ENCODE assay signal across 1 cellular context in the genomic region with DNA sequence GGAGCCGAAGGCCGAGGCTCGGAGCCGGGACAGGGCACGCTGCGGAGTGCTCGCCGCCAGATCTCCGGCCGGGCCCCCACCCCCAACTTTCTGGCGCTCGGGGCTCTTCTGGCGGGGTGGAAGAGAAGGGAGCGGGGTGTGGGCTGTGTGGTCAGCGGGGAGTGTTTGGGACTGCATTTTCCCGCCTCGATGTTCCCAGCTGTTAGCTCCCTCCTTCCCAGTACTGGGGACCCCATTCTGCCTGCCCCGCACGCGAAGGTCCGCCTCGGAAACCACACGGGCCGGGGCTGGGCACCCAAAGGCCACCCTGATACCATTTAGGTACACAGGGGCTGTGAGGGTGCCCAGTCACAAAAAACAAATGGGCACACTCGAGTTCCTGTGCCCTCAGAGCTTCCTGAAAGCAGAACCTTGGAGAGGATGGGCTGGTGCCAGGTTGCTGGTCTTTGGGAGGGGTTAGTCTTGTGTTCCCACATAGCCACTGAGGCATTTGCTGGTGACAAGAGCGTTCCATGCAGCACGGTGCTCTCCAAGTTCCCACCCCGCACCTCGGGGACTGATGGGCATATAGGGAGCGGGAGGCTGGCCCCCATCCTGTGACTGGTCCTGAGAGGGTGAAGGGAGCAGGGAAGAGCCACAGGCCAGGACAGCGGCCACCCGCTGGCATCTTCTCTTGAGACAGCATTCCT.
A peak's percentile ranks its signal among the peaks of the same experiment; 100 is the strongest.
TF ChIP-seq lines count a peak whose summit lies in the region.

No MANE protein-coding gene starts in this region.

TF ChIP-seq in K562, 482 proteins besides CTCF, POLR2A, EP300 and RAD21:
- TF ChIP-seq, protein P1, sequence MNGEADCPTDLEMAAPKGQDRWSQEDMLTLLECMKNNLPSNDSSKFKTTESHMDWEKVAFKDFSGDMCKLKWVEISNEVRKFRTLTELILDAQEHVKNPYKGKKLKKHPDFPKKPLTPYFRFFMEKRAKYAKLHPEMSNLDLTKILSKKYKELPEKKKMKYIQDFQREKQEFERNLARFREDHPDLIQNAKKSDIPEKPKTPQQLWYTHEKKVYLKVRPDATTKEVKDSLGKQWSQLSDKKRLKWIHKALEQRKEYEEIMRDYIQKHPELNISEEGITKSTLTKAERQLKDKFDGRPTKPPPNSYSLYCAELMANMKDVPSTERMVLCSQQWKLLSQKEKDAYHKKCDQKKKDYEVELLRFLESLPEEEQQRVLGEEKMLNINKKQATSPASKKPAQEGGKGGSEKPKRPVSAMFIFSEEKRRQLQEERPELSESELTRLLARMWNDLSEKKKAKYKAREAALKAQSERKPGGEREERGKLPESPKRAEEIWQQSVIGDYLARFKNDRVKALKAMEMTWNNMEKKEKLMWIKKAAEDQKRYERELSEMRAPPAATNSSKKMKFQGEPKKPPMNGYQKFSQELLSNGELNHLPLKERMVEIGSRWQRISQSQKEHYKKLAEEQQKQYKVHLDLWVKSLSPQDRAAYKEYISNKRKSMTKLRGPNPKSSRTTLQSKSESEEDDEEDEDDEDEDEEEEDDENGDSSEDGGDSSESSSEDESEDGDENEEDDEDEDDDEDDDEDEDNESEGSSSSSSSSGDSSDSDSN (IDR thresholded peaks at IDR 0.05; ENCODE audit: borderline replicate concordance in 1 of 2, low read depth in 2 of 2, low read length in 2 of 2), result peak; percentile 15 to 16; a peak in 1 of 4 replicates
- TF ChIP-seq, protein P2, sequence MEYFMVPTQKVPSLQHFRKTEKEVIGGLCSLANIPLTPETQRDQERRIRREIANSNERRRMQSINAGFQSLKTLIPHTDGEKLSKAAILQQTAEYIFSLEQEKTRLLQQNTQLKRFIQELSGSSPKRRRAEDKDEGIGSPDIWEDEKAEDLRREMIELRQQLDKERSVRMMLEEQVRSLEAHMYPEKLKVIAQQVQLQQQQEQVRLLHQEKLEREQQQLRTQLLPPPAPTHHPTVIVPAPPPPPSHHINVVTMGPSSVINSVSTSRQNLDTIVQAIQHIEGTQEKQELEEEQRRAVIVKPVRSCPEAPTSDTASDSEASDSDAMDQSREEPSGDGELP (CRISPR knock-in tag; IDR thresholded peaks at IDR 0.05; ENCODE audit: borderline replicate concordance), result peak; percentile 11; the same call in 1 of the 2 replicates
- TF ChIP-seq, protein P3, sequence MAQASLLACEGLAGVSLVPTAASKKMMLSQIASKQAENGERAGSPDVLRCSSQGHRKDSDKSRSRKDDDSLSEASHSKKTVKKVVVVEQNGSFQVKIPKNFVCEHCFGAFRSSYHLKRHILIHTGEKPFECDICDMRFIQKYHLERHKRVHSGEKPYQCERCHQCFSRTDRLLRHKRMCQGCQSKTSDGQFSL (CRISPR knock-in tag; IDR thresholded peaks at IDR 0.05), result 0 out of 2 replicates have a peak, but pooled peaks have one; percentile 39
- TF ChIP-seq, protein P3 (tag; IDR thresholded peaks at IDR 0.05), result no peak
- TF ChIP-seq KDM5B (IDR thresholded peaks at IDR 0.05; ENCODE audit: insufficient replicate concordance, low read depth, low read length), result peak; percentile 1
- no peak for TF ChIP-seq NR2C2 (CRISPR knock-in tag; IDR thresholded peaks at IDR 0.05)
- no peak for TF ChIP-seq NR2C2 (tag; IDR thresholded peaks at IDR 0.05)
- TF ChIP-seq, protein P4, sequence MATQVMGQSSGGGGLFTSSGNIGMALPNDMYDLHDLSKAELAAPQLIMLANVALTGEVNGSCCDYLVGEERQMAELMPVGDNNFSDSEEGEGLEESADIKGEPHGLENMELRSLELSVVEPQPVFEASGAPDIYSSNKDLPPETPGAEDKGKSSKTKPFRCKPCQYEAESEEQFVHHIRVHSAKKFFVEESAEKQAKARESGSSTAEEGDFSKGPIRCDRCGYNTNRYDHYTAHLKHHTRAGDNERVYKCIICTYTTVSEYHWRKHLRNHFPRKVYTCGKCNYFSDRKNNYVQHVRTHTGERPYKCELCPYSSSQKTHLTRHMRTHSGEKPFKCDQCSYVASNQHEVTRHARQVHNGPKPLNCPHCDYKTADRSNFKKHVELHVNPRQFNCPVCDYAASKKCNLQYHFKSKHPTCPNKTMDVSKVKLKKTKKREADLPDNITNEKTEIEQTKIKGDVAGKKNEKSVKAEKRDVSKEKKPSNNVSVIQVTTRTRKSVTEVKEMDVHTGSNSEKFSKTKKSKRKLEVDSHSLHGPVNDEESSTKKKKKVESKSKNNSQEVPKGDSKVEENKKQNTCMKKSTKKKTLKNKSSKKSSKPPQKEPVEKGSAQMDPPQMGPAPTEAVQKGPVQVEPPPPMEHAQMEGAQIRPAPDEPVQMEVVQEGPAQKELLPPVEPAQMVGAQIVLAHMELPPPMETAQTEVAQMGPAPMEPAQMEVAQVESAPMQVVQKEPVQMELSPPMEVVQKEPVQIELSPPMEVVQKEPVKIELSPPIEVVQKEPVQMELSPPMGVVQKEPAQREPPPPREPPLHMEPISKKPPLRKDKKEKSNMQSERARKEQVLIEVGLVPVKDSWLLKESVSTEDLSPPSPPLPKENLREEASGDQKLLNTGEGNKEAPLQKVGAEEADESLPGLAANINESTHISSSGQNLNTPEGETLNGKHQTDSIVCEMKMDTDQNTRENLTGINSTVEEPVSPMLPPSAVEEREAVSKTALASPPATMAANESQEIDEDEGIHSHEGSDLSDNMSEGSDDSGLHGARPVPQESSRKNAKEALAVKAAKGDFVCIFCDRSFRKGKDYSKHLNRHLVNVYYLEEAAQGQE (CRISPR knock-in tag; IDR thresholded peaks at IDR 0.05; ENCODE audit: low read depth), result no peak
- peak; percentile 19 for TF ChIP-seq RBBP5 (IDR thresholded peaks at IDR 0.05; ENCODE audit: borderline replicate concordance, insufficient read depth, low read length, poor library complexity, severe bottlenecking)
- TF ChIP-seq FOXP1 (CRISPR knock-in tag; IDR thresholded peaks at IDR 0.05), result peak; percentile 31; the same call in 1 of the 2 replicates
- TF ChIP-seq, protein P5, sequence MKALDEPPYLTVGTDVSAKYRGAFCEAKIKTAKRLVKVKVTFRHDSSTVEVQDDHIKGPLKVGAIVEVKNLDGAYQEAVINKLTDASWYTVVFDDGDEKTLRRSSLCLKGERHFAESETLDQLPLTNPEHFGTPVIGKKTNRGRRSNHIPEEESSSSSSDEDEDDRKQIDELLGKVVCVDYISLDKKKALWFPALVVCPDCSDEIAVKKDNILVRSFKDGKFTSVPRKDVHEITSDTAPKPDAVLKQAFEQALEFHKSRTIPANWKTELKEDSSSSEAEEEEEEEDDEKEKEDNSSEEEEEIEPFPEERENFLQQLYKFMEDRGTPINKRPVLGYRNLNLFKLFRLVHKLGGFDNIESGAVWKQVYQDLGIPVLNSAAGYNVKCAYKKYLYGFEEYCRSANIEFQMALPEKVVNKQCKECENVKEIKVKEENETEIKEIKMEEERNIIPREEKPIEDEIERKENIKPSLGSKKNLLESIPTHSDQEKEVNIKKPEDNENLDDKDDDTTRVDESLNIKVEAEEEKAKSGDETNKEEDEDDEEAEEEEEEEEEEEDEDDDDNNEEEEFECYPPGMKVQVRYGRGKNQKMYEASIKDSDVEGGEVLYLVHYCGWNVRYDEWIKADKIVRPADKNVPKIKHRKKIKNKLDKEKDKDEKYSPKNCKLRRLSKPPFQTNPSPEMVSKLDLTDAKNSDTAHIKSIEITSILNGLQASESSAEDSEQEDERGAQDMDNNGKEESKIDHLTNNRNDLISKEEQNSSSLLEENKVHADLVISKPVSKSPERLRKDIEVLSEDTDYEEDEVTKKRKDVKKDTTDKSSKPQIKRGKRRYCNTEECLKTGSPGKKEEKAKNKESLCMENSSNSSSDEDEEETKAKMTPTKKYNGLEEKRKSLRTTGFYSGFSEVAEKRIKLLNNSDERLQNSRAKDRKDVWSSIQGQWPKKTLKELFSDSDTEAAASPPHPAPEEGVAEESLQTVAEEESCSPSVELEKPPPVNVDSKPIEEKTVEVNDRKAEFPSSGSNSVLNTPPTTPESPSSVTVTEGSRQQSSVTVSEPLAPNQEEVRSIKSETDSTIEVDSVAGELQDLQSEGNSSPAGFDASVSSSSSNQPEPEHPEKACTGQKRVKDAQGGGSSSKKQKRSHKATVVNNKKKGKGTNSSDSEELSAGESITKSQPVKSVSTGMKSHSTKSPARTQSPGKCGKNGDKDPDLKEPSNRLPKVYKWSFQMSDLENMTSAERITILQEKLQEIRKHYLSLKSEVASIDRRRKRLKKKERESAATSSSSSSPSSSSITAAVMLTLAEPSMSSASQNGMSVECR (CRISPR knock-in tag; IDR thresholded peaks at IDR 0.05), result 0 out of 2 replicates have a peak, but pooled peaks have one; percentile 59
- TF ChIP-seq, protein P6, sequence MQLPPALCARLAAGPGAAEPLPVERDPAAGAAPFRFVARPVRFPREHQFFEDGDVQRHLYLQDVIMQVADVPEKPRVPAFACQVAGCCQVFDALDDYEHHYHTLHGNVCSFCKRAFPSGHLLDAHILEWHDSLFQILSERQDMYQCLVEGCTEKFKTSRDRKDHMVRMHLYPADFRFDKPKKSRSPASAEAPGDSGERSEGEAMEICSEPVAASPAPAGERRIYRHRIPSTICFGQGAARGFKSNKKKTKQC (CRISPR knock-in tag; IDR thresholded peaks at IDR 0.05), result peak; percentile 62; the same call in 1 of the 2 replicates
- TF ChIP-seq, protein P7, sequence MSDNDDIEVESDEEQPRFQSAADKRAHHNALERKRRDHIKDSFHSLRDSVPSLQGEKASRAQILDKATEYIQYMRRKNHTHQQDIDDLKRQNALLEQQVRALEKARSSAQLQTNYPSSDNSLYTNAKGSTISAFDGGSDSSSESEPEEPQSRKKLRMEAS (CRISPR knock-in tag; IDR thresholded peaks at IDR 0.05), result peak; percentile 44; the same call in 1 of the 2 replicates
- TF ChIP-seq, protein P8, sequence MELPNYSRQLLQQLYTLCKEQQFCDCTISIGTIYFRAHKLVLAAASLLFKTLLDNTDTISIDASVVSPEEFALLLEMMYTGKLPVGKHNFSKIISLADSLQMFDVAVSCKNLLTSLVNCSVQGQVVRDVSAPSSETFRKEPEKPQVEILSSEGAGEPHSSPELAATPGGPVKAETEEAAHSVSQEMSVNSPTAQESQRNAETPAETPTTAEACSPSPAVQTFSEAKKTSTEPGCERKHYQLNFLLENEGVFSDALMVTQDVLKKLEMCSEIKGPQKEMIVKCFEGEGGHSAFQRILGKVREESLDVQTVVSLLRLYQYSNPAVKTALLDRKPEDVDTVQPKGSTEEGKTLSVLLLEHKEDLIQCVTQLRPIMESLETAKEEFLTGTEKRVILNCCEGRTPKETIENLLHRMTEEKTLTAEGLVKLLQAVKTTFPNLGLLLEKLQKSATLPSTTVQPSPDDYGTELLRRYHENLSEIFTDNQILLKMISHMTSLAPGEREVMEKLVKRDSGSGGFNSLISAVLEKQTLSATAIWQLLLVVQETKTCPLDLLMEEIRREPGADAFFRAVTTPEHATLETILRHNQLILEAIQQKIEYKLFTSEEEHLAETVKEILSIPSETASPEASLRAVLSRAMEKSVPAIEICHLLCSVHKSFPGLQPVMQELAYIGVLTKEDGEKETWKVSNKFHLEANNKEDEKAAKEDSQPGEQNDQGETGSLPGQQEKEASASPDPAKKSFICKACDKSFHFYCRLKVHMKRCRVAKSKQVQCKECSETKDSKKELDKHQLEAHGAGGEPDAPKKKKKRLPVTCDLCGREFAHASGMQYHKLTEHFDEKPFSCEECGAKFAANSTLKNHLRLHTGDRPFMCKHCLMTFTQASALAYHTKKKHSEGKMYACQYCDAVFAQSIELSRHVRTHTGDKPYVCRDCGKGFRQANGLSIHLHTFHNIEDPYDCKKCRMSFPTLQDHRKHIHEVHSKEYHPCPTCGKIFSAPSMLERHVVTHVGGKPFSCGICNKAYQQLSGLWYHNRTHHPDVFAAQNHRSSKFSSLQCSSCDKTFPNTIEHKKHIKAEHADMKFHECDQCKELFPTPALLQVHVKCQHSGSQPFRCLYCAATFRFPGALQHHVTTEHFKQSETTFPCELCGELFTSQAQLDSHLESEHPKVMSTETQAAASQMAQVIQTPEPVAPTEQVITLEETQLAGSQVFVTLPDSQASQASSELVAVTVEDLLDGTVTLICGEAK (IDR thresholded peaks at IDR 0.05), result 0 out of 2 replicates have a peak, but pooled peaks have one; percentile 39
- TF ChIP-seq, protein P8 (CRISPR knock-in tag; IDR thresholded peaks at IDR 0.05), result 0 out of 2 replicates have a peak, but pooled peaks have one; percentile 34
- no peak for TF ChIP-seq ZNF561 (CRISPR knock-in tag; conservative IDR thresholded peaks at IDR 0.05)
- no peak for TF ChIP-seq CREBBP (IDR thresholded peaks at IDR 0.05; ENCODE audit: low read depth, low read length)
- TF ChIP-seq RBFOX2 (IDR thresholded peaks at IDR 0.05; ENCODE audit: low read depth, low read length), result peak; percentile 47
